8 cellular contexts compared by ENCODE assay signal in the genomic region with DNA sequence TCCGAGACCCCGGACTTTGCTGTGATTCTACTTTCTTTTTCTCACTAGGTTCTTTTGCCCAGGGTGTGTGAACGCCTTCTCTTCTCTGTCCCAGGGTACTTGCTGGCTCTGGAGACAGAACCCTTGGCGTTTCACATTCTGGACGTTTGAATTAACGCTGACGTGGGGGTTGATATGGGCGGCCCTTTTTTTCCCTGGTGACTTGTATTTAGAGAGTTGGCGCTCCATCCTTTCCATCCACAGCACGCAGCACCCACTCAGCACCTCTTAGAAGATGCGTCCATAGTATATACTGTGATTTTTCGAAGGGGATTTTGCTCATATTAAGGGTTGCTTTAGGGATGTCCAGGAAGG.
A peak's percentile ranks its signal among the peaks of the same experiment; 100 is the strongest.
DNase-seq lines count a peak whose midpoint lies in the region; ATAC-seq and TF ChIP-seq lines count a peak whose summit lies in the region.
"Not testable (repeated sequence)": the region's sequence is repeated elsewhere in the genome, so short reads cannot be mapped to it uniquely, and the experiment has no call there.

No MANE protein-coding gene starts in this region.

- CTCF ChIA-PET in activated CD8-positive, alpha-beta memory T cell treated with anti-CD3 and anti-CD28 coated beads, Interleukin-2, amount 10 ng/mL, durations not matched to agents 7 days and 5 days (lab: Charles Lee) = interaction anchor here (0.6 kb wide), 1 partner anchor 14 kb away, joined by 3 read pairs; no protein-coding TSS in a partner anchor

- not testable (repeated sequence) for H3K36me3 ChIP-seq in ACC112 (ENCODE audit: insufficient read depth, low read length); OCI-LY3 (replicated peaks; ENCODE audit: low read depth, low read length); colonic mucosa; left ventricle myocardium inferior; mucosa of stomach (ENCODE audit: control insufficient read depth, insufficient read depth, low read length)

- H3K27ac ChIP-seq in ACC112 (ENCODE audit: low read depth, low read length) (peak overlapping the region; percentile 61), OCI-LY3 (ENCODE audit: low read length) (peak overlapping the region; percentile 59), colonic mucosa (peak overlapping the region; percentile 88), left ventricle myocardium inferior (replicated peaks) (peak overlapping the region; percentile 90), skin epidermis (peak overlapping the region in 19 of 21 experiments; percentile 69 to 94 (median 87))

- not testable (repeated sequence) for H3K9me3 Mint-ChIP-seq in activated CD8-positive, alpha-beta memory T cell treated with anti-CD3 and anti-CD28 coated beads, Interleukin-2, amount 10 ng/mL, durations not matched to agents 7 days and 5 days (ENCODE audit: low read depth)

- not testable (repeated sequence) for TF ChIP-seq CTCF in OCI-LY3 (IDR thresholded peaks at IDR 0.05; ENCODE audit: low read depth, low read length); colonic mucosa (IDR thresholded peaks at IDR 0.05); left ventricle myocardium inferior (IDR thresholded peaks at IDR 0.05; ENCODE audit: borderline replicate concordance)

- H3K4me2 ChIP-seq in OCI-LY3 (ENCODE audit: low read length) = peak overlapping the region; percentile 60

- H3K9ac ChIP-seq in OCI-LY3 (ENCODE audit: low read length) (peak overlapping the region; percentile 87), colonic mucosa (ENCODE audit: low read depth in 2 of 2, low read length in 2 of 2) (peak overlapping the region; percentile 88 to 92), mucosa of stomach (ENCODE audit: low read length) (peak overlapping the region; percentile 89)

- not testable (repeated sequence) for H3K9me3 ChIP-seq in OCI-LY3 (ENCODE audit: insufficient read depth, low read length); colonic mucosa; left ventricle myocardium inferior (replicated peaks); mucosa of stomach (ENCODE audit: control insufficient read depth, low read length)

- peak overlapping the region; percentile 87 for H3K4me3 Mint-ChIP-seq in activated CD8-positive, alpha-beta memory T cell treated with anti-CD3 and anti-CD28 coated beads, Interleukin-2, amount 10 ng/mL, durations not matched to agents 7 days and 5 days

- intact Hi-C loops in colonic mucosa (cut with DNase I); left ventricle myocardium inferior (cut with micrococcal nuclease): not testable (repeated sequence)

- H4K20me1 ChIP-seq in OCI-LY3 (ENCODE audit: insufficient read depth, low read length) = not testable (repeated sequence)

- H3K79me2 ChIP-seq in ACC112 (ENCODE audit: control insufficient read depth, insufficient read depth, low read length, unreplicated experiment) (peaks cover 22% of the 10 kb centered on the region), OCI-LY3 (ENCODE audit: low read length) (peaks cover 32% of the 10 kb centered on the region)

- DNase-seq in activated CD8-positive, alpha-beta memory T cell treated with anti-CD3 and anti-CD28 coated beads, Interleukin-2, amount 10 ng/mL, durations not matched to agents 7 days and 5 days; colonic mucosa; left ventricle myocardium inferior: not testable (repeated sequence)

- H3K27me3 Mint-ChIP-seq in activated CD8-positive, alpha-beta memory T cell treated with anti-CD3 and anti-CD28 coated beads, Interleukin-2, amount 10 ng/mL, durations not matched to agents 7 days and 5 days = not testable (repeated sequence)

- peak; percentile 1 for ATAC-seq in GM18909 (IDR thresholded peaks at IDR 0.05; ENCODE audit: poor library complexity, unreplicated experiment)
- peak; percentile 37 for ATAC-seq in activated CD8-positive, alpha-beta memory T cell treated with anti-CD3 and anti-CD28 coated beads, Interleukin-2, amount 10 ng/mL, durations not matched to agents 7 days and 5 days

- not testable (repeated sequence) for H3K36me3 Mint-ChIP-seq in activated CD8-positive, alpha-beta memory T cell treated with anti-CD3 and anti-CD28 coated beads, Interleukin-2, amount 10 ng/mL, durations not matched to agents 7 days and 5 days

- peak overlapping the region; percentile 88 for H3K27ac Mint-ChIP-seq in activated CD8-positive, alpha-beta memory T cell treated with anti-CD3 and anti-CD28 coated beads, Interleukin-2, amount 10 ng/mL, durations not matched to agents 7 days and 5 days

- H3K4me3 ChIP-seq in ACC112 (ENCODE audit: low read depth, low read length) = peak overlapping the region; percentile 80
- H3K4me3 ChIP-seq in OCI-LY3 (ENCODE audit: low read length) = peak overlapping the region; percentile 84
- peak overlapping the region; percentile 100 for H3K4me3 ChIP-seq in colonic mucosa
- peak overlapping the region; percentile 96 for H3K4me3 ChIP-seq in left ventricle myocardium inferior
- H3K4me3 ChIP-seq in mucosa of stomach (ENCODE audit: low read length) = peak overlapping the region; percentile 93
- peak overlapping the region; percentile 63 to 94 (median 89) for H3K4me3 ChIP-seq in skin epidermis

- H3K4me1 Mint-ChIP-seq in activated CD8-positive, alpha-beta memory T cell treated with anti-CD3 and anti-CD28 coated beads, Interleukin-2, amount 10 ng/mL, durations not matched to agents 7 days and 5 days = peaks cover 22% of the 10 kb centered on the region

- not testable (repeated sequence) for H3K27me3 ChIP-seq in ACC112 (ENCODE audit: insufficient read depth, low read length); OCI-LY3 (ENCODE audit: low read depth, low read length); colonic mucosa; left ventricle myocardium inferior (ENCODE audit: low read depth); mucosa of stomach (ENCODE audit: control insufficient read depth, insufficient read depth, low read length)

- not testable (repeated sequence) for H3K4me1 ChIP-seq in ACC112 (ENCODE audit: control insufficient read depth, insufficient read depth, low read length, unreplicated experiment); colonic mucosa; mucosa of stomach (ENCODE audit: control insufficient read depth, insufficient read depth, low read length)
- H3K4me1 ChIP-seq in OCI-LY3 (ENCODE audit: low read length) = peaks cover 16% of the 10 kb centered on the region
- H3K4me1 ChIP-seq in left ventricle myocardium inferior = peaks cover 43% of the 10 kb centered on the region

- H2AFZ ChIP-seq in ACC112 (ENCODE audit: low read length, unreplicated experiment); OCI-LY3 (ENCODE audit: low read depth, low read length): not testable (repeated sequence)
